In the genomic region with DNA sequence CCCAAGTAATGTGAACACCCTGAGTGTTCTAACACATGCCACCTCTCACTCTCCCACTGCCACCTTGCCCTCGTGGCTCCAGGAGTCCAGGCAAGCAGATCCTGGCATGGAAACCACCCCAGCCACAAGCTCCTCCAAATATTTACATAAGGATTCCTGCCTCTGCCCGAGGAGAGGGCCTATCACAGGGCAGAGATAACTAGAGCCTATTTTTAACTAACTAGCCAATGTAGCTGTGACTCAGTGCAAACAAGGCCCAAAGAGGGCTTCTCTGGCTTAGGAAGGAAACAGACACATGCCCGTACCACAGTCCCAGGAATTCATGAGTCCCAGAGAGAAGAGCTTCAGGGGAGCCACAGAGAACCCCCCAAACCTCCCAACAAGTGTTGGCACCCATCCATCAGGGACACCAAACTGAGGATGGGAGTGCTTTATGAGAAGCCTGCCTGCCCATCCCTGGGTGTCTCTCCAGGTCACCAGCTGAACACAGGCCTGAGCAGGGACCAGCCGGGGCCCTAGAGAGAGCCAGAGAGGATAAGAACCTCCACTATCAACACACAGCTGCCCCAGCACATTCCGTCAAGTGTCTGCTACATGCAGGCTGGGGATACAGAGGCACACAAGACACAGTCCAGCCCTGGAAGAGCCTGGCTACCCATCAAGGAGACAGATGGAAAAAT, we compare ENCODE assay signal across 9 cellular contexts. TPM values are rescaled to one million over a fixed set of nuclear protein-coding genes. Genes with fewer than 3 reads are reported as not detected.
DNase-seq lines count a peak whose midpoint lies in the region; ATAC-seq, FAIRE-seq and TF ChIP-seq lines count a peak whose summit lies in the region.
"Had no signal": no experiment of that assay in that cellular context is flagged by ENCODE, and none has a peak within 500 bp of the region (broad histone marks: within the 10 kb centered on the region; RNA-seq: fewer than 3 reads in every experiment).

No MANE protein-coding gene starts in this region.

- intact Hi-C loops in Right ventricle myocardium inferior (cut with DNase I) (loop anchor here (5.0 kb wide), 1 partner anchor 44 kb away; a partner anchor contains a TSS), cardiac septum (cut with DNase I) (no loop called here), body of pancreas (cut with DNase I) (no loop called here), HepG2 (cut with micrococcal nuclease; ENCODE audit: unreplicated experiment) (loop anchor here (1.0 kb wide), 1 partner anchor 9 kb away; a partner anchor contains a TSS), aorta (cut with DNase I) (loop anchor here in 1 of 2 donors (10.0 kb wide), 2 partner anchors 312 to 392 kb away; a partner anchor contains a TSS), sciatic nerve (cut with DNase I) (no loop called here)

- peak overlapping the region; percentile 53 for H3K9ac ChIP-seq in HepG2 (ENCODE audit: insufficient read depth, low read depth, low read length)

- H3K4me3 ChIP-seq in body of pancreas = no peak overlapping the region
- peak overlapping the region in 1 of 3 experiments; percentile 32; a peak in 2 of 6 replicates for H3K4me3 ChIP-seq in HepG2 (replicated peaks in 1 of 3; ENCODE audit: insufficient read depth in 1 of 3, low read depth in 2 of 3, low read length in 3 of 3)
- no peak overlapping the region for H3K4me3 ChIP-seq in aorta (ENCODE audit: low read length in 2 of 2)

- peaks cover 27% of the 10 kb centered on the region for H3K79me2 ChIP-seq in HepG2 (ENCODE audit: insufficient read depth, low read length)

- no peaks in the 10 kb centered on the region for H3K27me3 ChIP-seq in body of pancreas
- H3K27me3 ChIP-seq in HepG2 (ENCODE audit: control insufficient read depth in 1 of 2, insufficient read depth in 2 of 2, low read length in 2 of 2) = no peaks in the 10 kb centered on the region
- H3K27me3 ChIP-seq in aorta (ENCODE audit: control insufficient read depth in 1 of 2, insufficient read depth in 2 of 2, low read length in 1 of 2) = no peaks in the 10 kb centered on the region

- H4K20me1 ChIP-seq in HepG2 (ENCODE audit: insufficient read depth, low read length) = no peaks in the 10 kb centered on the region

- TF ChIP-seq POLR2A in body of pancreas (IDR thresholded peaks at IDR 0.05) (peak in 2 of 3 donors; percentile 41 to 44), HepG2 (IDR thresholded peaks at IDR 0.05; ENCODE audit: insufficient read depth in 1 of 2, low read depth in 2 of 2, low read length in 2 of 2) (peak in 1 of 2 experiments; percentile 53; a peak in 2 of 4 replicates)

- H3K9me3 ChIP-seq in body of pancreas = no peaks in the 10 kb centered on the region
- H3K9me3 ChIP-seq in HepG2 (ENCODE audit: low read length) = no peaks in the 10 kb centered on the region
- H3K9me3 ChIP-seq in aorta (ENCODE audit: control insufficient read depth, low read length) = no peaks in the 10 kb centered on the region

- peak overlapping the region; percentile 69 for H3K4me2 ChIP-seq in HepG2 (ENCODE audit: low read depth, low read length)

- CTCF ChIA-PET in HepG2 (lab: Yijun Ruan, JAX; ENCODE audit: low intra/inter-chr PET ratio, low total read pairs) = no interaction called here

- H3K27ac ChIP-seq in body of pancreas (peak overlapping the region; percentile 88 to 94 (median 92)), HepG2 (ENCODE audit: extremely low read length, insufficient read depth, low read length) (peak overlapping the region; percentile 61), aorta (ENCODE audit: low read depth in 1 of 2, low read length in 2 of 2) (peak overlapping the region; percentile 96 to 100)

- DNase-seq in Right ventricle myocardium inferior (ENCODE audit: missing footprints) = no peak
- no peak for DNase-seq in cardiac septum (ENCODE audit: low spot score)
- DNase-seq in body of pancreas = peak; percentile 79 to 93 (median 90)
- DNase-seq in HepG2 (ENCODE audit: low spot score) = peak; percentile 91
- peak in 1 of 2 donors; percentile 79 for DNase-seq in aorta
- no peak for DNase-seq in NOMO-1 (lab: John Stamatoyannopoulos, UW; ENCODE audit: unreplicated experiment in 2 of 2)
- no peak for DNase-seq in sciatic nerve (ENCODE audit: low spot score)
- no peak for DNase-seq in activated T-cell treated with anti-CD3 and anti-CD28 coated beads, Interleukin-2, amount 50 U/mL, for 48 hours
- DNase-seq: DMS79 had no signal

- in situ Hi-C loops in HepG2 (cut with HindIII; ENCODE audit: extremely low pct_ligation_motif_present, low pct_unique_long_range_greater_than_20kb) = no loop called here

- TF ChIP-seq CTCF in body of pancreas (IDR thresholded peaks at IDR 0.05) (no peak), HepG2 (CRISPR knock-in tag; IDR thresholded peaks at IDR 0.05) (no peak)

- POLR2A ChIA-PET in HepG2 (lab: Yijun Ruan, JAX) = interaction anchor here (1.0 to 2.1 kb wide), 3 partner anchors 8 to 14 kb away, joined by 3 to 11 read pairs (median 7); no protein-coding TSS in a partner anchor

- no peak for TF ChIP-seq RAD21 in HepG2 (CRISPR knock-in tag; IDR thresholded peaks at IDR 0.05)

- peaks cover 0 to 5% of the 10 kb centered on the region in 2 donors for H3K36me3 ChIP-seq in body of pancreas (replicated peaks in 1 of 2; ENCODE audit: insufficient read depth in 1 of 2, low read depth in 2 of 2)
- H3K36me3 ChIP-seq in HepG2 (replicated peaks in 1 of 2; ENCODE audit: control insufficient read depth in 1 of 2, insufficient read depth in 2 of 2, low read length in 2 of 2) = peaks cover 1 to 35% of the 10 kb centered on the region in 2 experiments; a peak in 4 of 5 replicates
- peaks cover 3 to 8% of the 10 kb centered on the region in 2 donors for H3K36me3 ChIP-seq in aorta (ENCODE audit: control insufficient read depth in 1 of 2, insufficient read depth in 2 of 2, low read length in 1 of 2)

- ATAC-seq in Right ventricle myocardium inferior (peak; percentile 73), body of pancreas (peak; percentile 95), HepG2 (peak; percentile 97), aorta (ENCODE audit: low FRiP score) (peak; percentile 86), sciatic nerve (no peak)

- WGBS in body of pancreas, 2 donors = 19 to 20% methylated on average over 5 of the region's 5 CpGs
- 13% methylated on average over 4 of the region's 5 CpGs for WGBS in HepG2 (ENCODE audit: low lambda C conversion rate)
- 7 to 12% methylated on average over 5 of the region's 5 CpGs for WGBS in aorta, 2 donors

- no peak overlapping the region for H2AFZ ChIP-seq in HepG2 (ENCODE audit: low read length)

- TF ChIP-seq EP300 in HepG2 (IDR thresholded peaks at IDR 0.05; ENCODE audit: low read depth in 2 of 2, low read length in 2 of 2) = peak in 1 of 2 experiments; percentile 24; a peak in 1 of 4 replicates
- TF ChIP-seq EP300 in HepG2 (CRISPR knock-in tag; IDR thresholded peaks at IDR 0.05; ENCODE audit: borderline replicate concordance) = no peak

- no TSS peak for BruUV-seq in HepG2 (replicated peaks; lab: Mats Ljungman, UMichigan)

- FAIRE-seq in HepG2 (lab: Jason Lieb, UNC) = peak; percentile 77

- H3K4me1 ChIP-seq in body of pancreas (peaks cover 81% of the 10 kb centered on the region), HepG2 (ENCODE audit: insufficient read depth, low read length) (peaks cover 47% of the 10 kb centered on the region), aorta (ENCODE audit: control insufficient read depth in 1 of 2, insufficient read depth in 2 of 2, low read length in 2 of 2) (peaks cover 20 to 22% of the 10 kb centered on the region in 2 donors)

RNA-seq across cellular contexts. Expression of a gene that starts 9.2 kb away (rescaled TPM):
- total RNA-seq in Right ventricle myocardium inferior (107 TPM), cardiac septum (129 TPM), body of pancreas (10 to 100 TPM; 20.0 to 25.4 TPM), HepG2 (2016; rRNA removed; fragmentation: Illumina TruSeq; extraction: Trizol) (2.7 and 4.9 TPM in 2 replicates), aorta (10 to 100 TPM; 75.5 to 91.8 TPM), sciatic nerve (60.6 TPM)
- 0.44 and 0.51 TPM in 2 replicates for total RNA-seq in HepG2 (2016; cell fraction: cytosol; rRNA removed; fragmentation: Illumina TruSeq; extraction: Trizol; ENCODE audit: low read depth)
- 2.3 and 4.4 TPM in 2 replicates for total RNA-seq in HepG2 (2016; cell fraction: insoluble cytoplasmic fraction; rRNA removed; fragmentation: Illumina TruSeq; extraction: Trizol)
- 1.7 and 1.8 TPM in 2 replicates for total RNA-seq in HepG2 (2016; cell fraction: membrane; rRNA removed; fragmentation: Illumina TruSeq; extraction: Trizol)
- total RNA-seq in HepG2 (2016; cell fraction: nucleus; rRNA removed; fragmentation: Illumina TruSeq; extraction: Trizol) = 6.1 and 6.5 TPM in 2 replicates
- polyA plus RNA-seq in HepG2 (2011; rRNA removed) (4.2 and 6.0 TPM in 2 replicates), aorta (10 to 100 TPM; 15.9 to 27.9 TPM)
- 2.8 and 3.3 TPM in 2 replicates for polyA plus RNA-seq in HepG2 (2011; cell fraction: cytosol; rRNA removed)
- 7.9 and 8.8 TPM in 2 replicates for polyA plus RNA-seq in HepG2 (2011; cell fraction: nucleus; rRNA removed)
- 4.1 and 4.9 TPM in 2 replicates for polyA plus RNA-seq in HepG2 (2012)
- polyA plus RNA-seq in HepG2 (2016; cell fraction: cytosol; fragmentation: Illumina TruSeq; extraction: Trizol; ENCODE audit: low read depth) = 0.37 and 0.40 TPM in 2 replicates
- polyA plus RNA-seq in HepG2 (2016; cell fraction: insoluble cytoplasmic fraction; fragmentation: Illumina TruSeq; extraction: Trizol; ENCODE audit: low read depth) = 4.1 and 5.1 TPM in 2 replicates
- polyA plus RNA-seq in HepG2 (2016; cell fraction: membrane; fragmentation: Illumina TruSeq; extraction: Trizol; ENCODE audit: low read depth) = 0.71 and 0.74 TPM in 2 replicates
- polyA plus RNA-seq in HepG2 (2016; cell fraction: nucleus; fragmentation: Illumina TruSeq; extraction: Trizol; ENCODE audit: insufficient read depth, low read depth) = 7.0 and 7.3 TPM in 2 replicates
- 15.1 and 17.0 TPM in 2 replicates for polyA minus RNA-seq in HepG2 (2011; rRNA and poly(A)+ RNA removed; ENCODE audit: low replicate concordance)
- 3.4 and 4.2 TPM in 2 replicates for polyA minus RNA-seq in HepG2 (2011; cell fraction: cytosol; rRNA and poly(A)+ RNA removed)
- polyA minus RNA-seq in HepG2 (2011; cell fraction: nucleus; rRNA and poly(A)+ RNA removed) = 10.8 and 19.3 TPM in 2 replicates

RNA-seq across cellular contexts. Expression of a gene that starts 40.8 kb away (rescaled TPM):
- not detected for total RNA-seq in Right ventricle myocardium inferior
- not detected for total RNA-seq in cardiac septum
- total RNA-seq in body of pancreas = not detected
- not detected in 2 replicates for total RNA-seq in HepG2 (2016; rRNA removed; fragmentation: Illumina TruSeq; extraction: Trizol)
- total RNA-seq in HepG2 (2016; cell fraction: cytosol; rRNA removed; fragmentation: Illumina TruSeq; extraction: Trizol; ENCODE audit: low read depth) = not detected in 2 replicates
- not detected in 2 replicates for total RNA-seq in HepG2 (2016; cell fraction: insoluble cytoplasmic fraction; rRNA removed; fragmentation: Illumina TruSeq; extraction: Trizol)
- total RNA-seq in HepG2 (2016; cell fraction: membrane; rRNA removed; fragmentation: Illumina TruSeq; extraction: Trizol) = not detected in 2 replicates
- total RNA-seq in HepG2 (2016; cell fraction: nucleus; rRNA removed; fragmentation: Illumina TruSeq; extraction: Trizol) = not detected in 2 replicates
- polyA plus RNA-seq in HepG2 (2011; rRNA removed) = not detected in 2 replicates
- polyA plus RNA-seq in HepG2 (2011; cell fraction: cytosol; rRNA removed) = not detected in 2 replicates
- not detected in 2 replicates for polyA plus RNA-seq in HepG2 (2011; cell fraction: nucleus; rRNA removed)
- not detected in 2 replicates for polyA plus RNA-seq in HepG2 (2012)
- not detected in 2 replicates for polyA plus RNA-seq in HepG2 (2016; cell fraction: cytosol; fragmentation: Illumina TruSeq; extraction: Trizol; ENCODE audit: low read depth)
- not detected in 2 replicates for polyA plus RNA-seq in HepG2 (2016; cell fraction: insoluble cytoplasmic fraction; fragmentation: Illumina TruSeq; extraction: Trizol; ENCODE audit: low read depth)
- polyA plus RNA-seq in HepG2 (2016; cell fraction: membrane; fragmentation: Illumina TruSeq; extraction: Trizol; ENCODE audit: low read depth) = not detected in 2 replicates
- polyA plus RNA-seq in HepG2 (2016; cell fraction: nucleus; fragmentation: Illumina TruSeq; extraction: Trizol; ENCODE audit: insufficient read depth, low read depth) = not detected in 2 replicates
- 0.05 TPM in 1 of 2 replicates, not detected in the other for polyA minus RNA-seq in HepG2 (2011; rRNA and poly(A)+ RNA removed; ENCODE audit: low replicate concordance)
- polyA minus RNA-seq in HepG2 (2011; cell fraction: cytosol; rRNA and poly(A)+ RNA removed) = not detected in 2 replicates
- not detected in 2 replicates for polyA minus RNA-seq in HepG2 (2011; cell fraction: nucleus; rRNA and poly(A)+ RNA removed)
- total RNA-seq in aorta = under 1 TPM; 0.26 to 0.63 TPM
- polyA plus RNA-seq in aorta = not detected
- 0.27 TPM for total RNA-seq in sciatic nerve

RNA-seq across cellular contexts. Expression of a gene that starts 43.2 kb away (rescaled TPM):
- total RNA-seq in Right ventricle myocardium inferior (0.19 TPM), cardiac septum (0.32 TPM), body of pancreas (1 to 10 TPM in 1 of 2 donors, not detected in 1; 2.9 TPM), HepG2 (2016; rRNA removed; fragmentation: Illumina TruSeq; extraction: Trizol) (not detected in 2 replicates), aorta (1 to 10 TPM; 1.4 to 2.8 TPM), sciatic nerve (0.49 TPM)
- not detected in 2 replicates for total RNA-seq in HepG2 (2016; cell fraction: cytosol; rRNA removed; fragmentation: Illumina TruSeq; extraction: Trizol; ENCODE audit: low read depth)
- not detected in 2 replicates for total RNA-seq in HepG2 (2016; cell fraction: insoluble cytoplasmic fraction; rRNA removed; fragmentation: Illumina TruSeq; extraction: Trizol)
- not detected in 2 replicates for total RNA-seq in HepG2 (2016; cell fraction: membrane; rRNA removed; fragmentation: Illumina TruSeq; extraction: Trizol)
- not detected in 2 replicates for total RNA-seq in HepG2 (2016; cell fraction: nucleus; rRNA removed; fragmentation: Illumina TruSeq; extraction: Trizol)
- polyA plus RNA-seq in HepG2 (2011; rRNA removed) (not detected in 2 replicates), aorta (1 to 10 TPM in 1 of 2 donors, not detected in 1; 2.9 TPM)
- polyA plus RNA-seq in HepG2 (2011; cell fraction: cytosol; rRNA removed) = not detected in 2 replicates
- polyA plus RNA-seq in HepG2 (2011; cell fraction: nucleus; rRNA removed) = not detected in 2 replicates
- 0.07 and 0.17 TPM in 2 replicates for polyA plus RNA-seq in HepG2 (2012)
- not detected in 2 replicates for polyA plus RNA-seq in HepG2 (2016; cell fraction: cytosol; fragmentation: Illumina TruSeq; extraction: Trizol; ENCODE audit: low read depth)
- not detected in 2 replicates for polyA plus RNA-seq in HepG2 (2016; cell fraction: insoluble cytoplasmic fraction; fragmentation: Illumina TruSeq; extraction: Trizol; ENCODE audit: low read depth)
- not detected in 2 replicates for polyA plus RNA-seq in HepG2 (2016; cell fraction: membrane; fragmentation: Illumina TruSeq; extraction: Trizol; ENCODE audit: low read depth)
- polyA plus RNA-seq in HepG2 (2016; cell fraction: nucleus; fragmentation: Illumina TruSeq; extraction: Trizol; ENCODE audit: insufficient read depth, low read depth) = not detected in 2 replicates
- not detected in 2 replicates for polyA minus RNA-seq in HepG2 (2011; rRNA and poly(A)+ RNA removed; ENCODE audit: low replicate concordance)
- not detected in 2 replicates for polyA minus RNA-seq in HepG2 (2011; cell fraction: cytosol; rRNA and poly(A)+ RNA removed)
- not detected in 2 replicates for polyA minus RNA-seq in HepG2 (2011; cell fraction: nucleus; rRNA and poly(A)+ RNA removed)

Comparison
In these comparisons a context has a peak if more than half of its experiments do, and no peak if none do; other contexts are left out.
1. intact Hi-C loops: an anchor here in Right ventricle myocardium inferior (5.0 kb wide) and HepG2 (1.0 kb wide); none called in cardiac septum, body of pancreas and sciatic nerve.
2. DNase-seq: peak in body of pancreas (4 of 4) and HepG2 (single experiment); none in Right ventricle myocardium inferior (single experiment), cardiac septum (single experiment), NOMO-1 (0 of 2), sciatic nerve (single experiment) and activated T-cell treated with anti-CD3 and anti-CD28 coated beads, Interleukin-2, amount 50 U/mL, for 48 hours (0 of 2).
3. Peak in every context shown above with its lines, with median percentiles within 50 percentile points of each other: H3K27ac ChIP-seq.